13 cellular contexts compared by ENCODE assay signal in the genomic region with DNA sequence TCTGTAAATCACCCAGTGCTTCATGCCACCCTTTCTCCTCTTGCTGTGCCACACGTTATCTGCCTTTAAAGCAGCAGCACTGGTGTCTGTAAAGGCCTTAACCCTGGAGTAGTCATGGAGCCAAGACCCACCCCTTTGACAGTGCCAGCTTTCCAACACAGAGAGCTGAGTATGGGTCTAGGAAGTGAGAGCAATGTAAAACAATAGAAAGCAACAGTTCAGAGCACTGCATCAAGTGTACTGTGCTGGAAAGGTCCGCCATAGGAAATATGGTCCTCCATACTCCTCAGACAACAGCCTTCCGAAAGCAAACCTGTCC.
"Had no signal": no experiment of that assay in that cellular context is flagged by ENCODE, and none has a peak within 500 bp of the region (broad histone marks: within the 10 kb centered on the region; RNA-seq: fewer than 3 reads in every experiment).

No MANE protein-coding gene starts in this region.

- H3K4me3 ChIP-seq: prostate gland, sigmoid colon, stomach, thyroid gland had no signal

- ATAC-seq: activated naive CD4-positive, alpha-beta T cell treated with anti-CD3 and anti-CD28 coated beads, Interleukin-2, amount 50 U/mL, for 72 hours had no signal

- FAIRE-seq: bronchial epithelial cell, keratinocyte had no signal

- H3K4me1 ChIP-seq: prostate gland, sigmoid colon, thyroid gland had no signal

- H3K36me3 ChIP-seq: prostate gland, sigmoid colon, stomach, thyroid gland had no signal

- DNase-seq: activated CD4-positive, alpha-beta T cell treated with anti-CD3 and anti-CD28 coated beads, Interleukin-2, amount 50 U/mL, for 1 hour; activated T-cell treated with anti-CD3 and anti-CD28 coated beads for 4 hours; anterior cingulate cortex; naive B cell; nucleus accumbens; sigmoid colon; stomach; thyroid gland had no signal

- H3K9me3 Mint-ChIP-seq: activated naive CD4-positive, alpha-beta T cell treated with anti-CD3 and anti-CD28 coated beads, Interleukin-2, amount 50 U/mL, for 72 hours; T-helper 2 cell treated with Interferon-gamma antibody and Interleukin-4, amounts not matched to agents 5 μg/mL and 100 μg/mL, for 36 hours had no signal

- H3K4me3 Mint-ChIP-seq: T-helper 2 cell treated with Interferon-gamma antibody and Interleukin-4, amounts not matched to agents 5 μg/mL and 100 μg/mL, for 36 hours had no signal

- H3K9me3 ChIP-seq: prostate gland, sigmoid colon, stomach, thyroid gland had no signal

- H3K27me3 ChIP-seq: sigmoid colon, stomach, thyroid gland had no signal

- H3K27ac Mint-ChIP-seq: activated naive CD4-positive, alpha-beta T cell treated with anti-CD3 and anti-CD28 coated beads, Interleukin-2, amount 50 U/mL, for 72 hours; T-helper 2 cell treated with Interferon-gamma antibody and Interleukin-4, amounts not matched to agents 5 μg/mL and 100 μg/mL, for 36 hours had no signal

- H3K36me3 Mint-ChIP-seq: activated naive CD4-positive, alpha-beta T cell treated with anti-CD3 and anti-CD28 coated beads, Interleukin-2, amount 50 U/mL, for 72 hours; naive B cell had no signal

- H3K27ac ChIP-seq: prostate gland, thyroid gland had no signal
